ENCODE assay signal across 11 cellular contexts in genomic region chr4:7771541-7772507, GRCh38.
DNase-seq lines count a peak whose midpoint lies in the region; ATAC-seq and TF ChIP-seq lines count a peak whose summit lies in the region.
"Had no signal": no experiment of that assay in that cellular context is flagged by ENCODE, and none has a peak within 500 bp of the region (broad histone marks: within the 10 kb centered on the region; RNA-seq: fewer than 3 reads in every experiment).

No MANE protein-coding gene starts in this region.

- peaks cover 3% of the 10 kb centered on the region for H3K27me3 Mint-ChIP-seq in brain
- H3K27me3 Mint-ChIP-seq: stimulated activated naive CD8-positive, alpha-beta T cell treated with anti-CD3 and anti-CD28 coated beads, Interleukin-15, Interleukin-2, amounts not matched to agents 100 ng/mL and 50 ng/mL, for 24 hours had no signal

- DNase-seq in GM12865 (ENCODE audit: low read depth) (peak; percentile 95), DMS153 treated with DMSO at 0.1 percent for 48 hours (lab: John Stamatoyannopoulos, UW; ENCODE audit: unreplicated experiment) (no peak), epidermal melanocyte (ENCODE audit: insufficient read length, low spot score) (no peak), 8988T (no peak), SK-N-DZ (ENCODE audit: low spot score) (no peak)
- DNase-seq: NCI-H1436 had no signal

- ATAC-seq in GM19351 (IDR thresholded peaks at IDR 0.05; ENCODE audit: unreplicated experiment) (peak; percentile 93), HG03060 (IDR thresholded peaks at IDR 0.05; ENCODE audit: low read depth, unreplicated experiment) (peak; percentile 90)

- no peak overlapping the region for H3K4me3 Mint-ChIP-seq in brain
- H3K4me3 Mint-ChIP-seq: activated T-cell treated with anti-CD3 and anti-CD28 coated beads, Interleukin-2, amount 50 U/mL, for 72 hours; stimulated activated naive CD8-positive, alpha-beta T cell treated with anti-CD3 and anti-CD28 coated beads, Interleukin-15, Interleukin-2, amounts not matched to agents 100 ng/mL and 50 ng/mL, for 24 hours had no signal

- H3K4me1 Mint-ChIP-seq in brain: peaks cover 36% of the 10 kb centered on the region

- H3K36me3 Mint-ChIP-seq in brain: peaks cover 88% of the 10 kb centered on the region

- H3K27ac Mint-ChIP-seq in brain: peak overlapping the region in 3 of 5 experiments; percentile 9 to 64 (median 42)
- H3K27ac Mint-ChIP-seq: activated T-cell treated with anti-CD3 and anti-CD28 coated beads, Interleukin-2, amount 50 U/mL, for 72 hours; stimulated activated naive CD8-positive, alpha-beta T cell treated with anti-CD3 and anti-CD28 coated beads, Interleukin-15, Interleukin-2, amounts not matched to agents 100 ng/mL and 50 ng/mL, for 24 hours had no signal

- H3K4me3 ChIP-seq in GM12865 (ENCODE audit: low read depth, low read length): no peak overlapping the region

- no peaks in the 10 kb centered on the region for H3K9me3 Mint-ChIP-seq in brain
- H3K9me3 Mint-ChIP-seq: activated T-cell treated with anti-CD3 and anti-CD28 coated beads, Interleukin-2, amount 50 U/mL, for 72 hours; stimulated activated naive CD8-positive, alpha-beta T cell treated with anti-CD3 and anti-CD28 coated beads, Interleukin-15, Interleukin-2, amounts not matched to agents 100 ng/mL and 50 ng/mL, for 24 hours had no signal

- TF ChIP-seq CTCF in GM12865 (IDR thresholded peaks at IDR 0.05; ENCODE audit: insufficient read depth, low read depth, low read length, missing control alignments): no peak
- no peak for TF ChIP-seq CTCF in brain (conservative IDR thresholded peaks at IDR 0.05)
